ENCODE assay signal across 8 cellular contexts in genomic region chr11:129373489-129373953, GRCh38. TPM values are rescaled to one million over a fixed set of nuclear protein-coding genes. Genes with fewer than 3 reads are reported as not detected.
DNase-seq lines count a peak whose midpoint lies in the region; FAIRE-seq and TF ChIP-seq lines count a peak whose summit lies in the region.
"Had no signal": no experiment of that assay in that cellular context is flagged by ENCODE, and none has a peak within 500 bp of the region (broad histone marks: within the 10 kb centered on the region; RNA-seq: fewer than 3 reads in every experiment).

No MANE protein-coding gene starts in this region.

- intact Hi-C loops in activated T-helper 1 cell treated with anti-CD3 and anti-CD28 coated beads, Interleukin-12 subunit alpha, Interleukin-12 subunit beta, Interleukin-2, Interleukin-4 antibody, amounts not matched to agents 30 ng/mL and 10 ng/mL and 1 ng/mL, durations not matched to agents 14 hours and 24 hours and 36 hours (cut with micrococcal nuclease) = no loop called here

- no CpG with 5 or more reads among the region's 24 CpGs for WGBS in iPS DF 6.9 (ENCODE audit: insufficient coverage, insufficient read length)

- FAIRE-seq in GM12891 (lab: Jason Lieb, UNC) = no peak

- peaks cover 38% of the 10 kb centered on the region for H3K4me1 Mint-ChIP-seq in activated T-helper 1 cell treated with anti-CD3 and anti-CD28 coated beads, Interleukin-12 subunit alpha, Interleukin-12 subunit beta, Interleukin-2, Interleukin-4 antibody, amounts not matched to agents 30 ng/mL and 10 ng/mL and 1 ng/mL, durations not matched to agents 14 hours and 24 hours and 36 hours (ENCODE audit: low read depth)

- H3K27me3 ChIP-seq in iPS DF 6.9 (ENCODE audit: control insufficient read depth, insufficient read depth, low read length) (peaks cover 63% of the 10 kb centered on the region), skeletal muscle satellite cell (ENCODE audit: control insufficient read depth, insufficient read depth, low read length) (peaks cover 94% of the 10 kb centered on the region)

- H3K9me3 ChIP-seq in iPS DF 6.9 (ENCODE audit: control insufficient read depth, insufficient read depth, low read length) (no peaks in the 10 kb centered on the region), skeletal muscle satellite cell (replicated peaks; ENCODE audit: low read length) (no peaks in the 10 kb centered on the region)

- TF ChIP-seq CTCF in GM20000 (IDR thresholded peaks at IDR 0.05; ENCODE audit: extremely low read depth, missing control alignments) = no peak

- TF ChIP-seq POLR2A in GM12891 (IDR thresholded peaks at IDR 0.05; ENCODE audit: low read depth, low read length) = no peak

- peaks cover 78% of the 10 kb centered on the region for H3K27me3 Mint-ChIP-seq in activated T-helper 1 cell treated with anti-CD3 and anti-CD28 coated beads, Interleukin-12 subunit alpha, Interleukin-12 subunit beta, Interleukin-2, Interleukin-4 antibody, amounts not matched to agents 30 ng/mL and 10 ng/mL and 1 ng/mL, durations not matched to agents 14 hours and 24 hours and 36 hours (ENCODE audit: insufficient read depth)

- peaks cover 4% of the 10 kb centered on the region for H3K36me3 Mint-ChIP-seq in activated T-helper 1 cell treated with anti-CD3 and anti-CD28 coated beads, Interleukin-12 subunit alpha, Interleukin-12 subunit beta, Interleukin-2, Interleukin-4 antibody, amounts not matched to agents 30 ng/mL and 10 ng/mL and 1 ng/mL, durations not matched to agents 14 hours and 24 hours and 36 hours (ENCODE audit: low read depth)

- H3K4me1 ChIP-seq in iPS DF 6.9 (ENCODE audit: control insufficient read depth, insufficient read depth, low read length) (peaks cover 4% of the 10 kb centered on the region; the same call in 1 of the 2 replicates), skeletal muscle satellite cell (ENCODE audit: control insufficient read depth, insufficient read depth, low read length) (peaks cover 4% of the 10 kb centered on the region)

- no peak overlapping the region for H3K27ac Mint-ChIP-seq in activated T-helper 1 cell treated with anti-CD3 and anti-CD28 coated beads, Interleukin-12 subunit alpha, Interleukin-12 subunit beta, Interleukin-2, Interleukin-4 antibody, amounts not matched to agents 30 ng/mL and 10 ng/mL and 1 ng/mL, durations not matched to agents 14 hours and 24 hours and 36 hours

- H3K9me3 Mint-ChIP-seq in activated T-helper 1 cell treated with anti-CD3 and anti-CD28 coated beads, Interleukin-12 subunit alpha, Interleukin-12 subunit beta, Interleukin-2, Interleukin-4 antibody, amounts not matched to agents 30 ng/mL and 10 ng/mL and 1 ng/mL, durations not matched to agents 14 hours and 24 hours and 36 hours = no peaks in the 10 kb centered on the region

- no peak overlapping the region for H3K9ac ChIP-seq in skeletal muscle satellite cell (ENCODE audit: low read depth, low read length)

- peak overlapping the region; percentile 30; the same call in 1 of the 2 replicates for H3K4me3 ChIP-seq in iPS DF 6.9 (ENCODE audit: low read length)
- peak overlapping the region; percentile 58 for H3K4me3 ChIP-seq in skeletal muscle satellite cell (ENCODE audit: low read length)

- H3K4me2 ChIP-seq in skeletal muscle satellite cell (ENCODE audit: low read length) = peak overlapping the region; percentile 67

- H3K36me3 ChIP-seq in iPS DF 6.9 (ENCODE audit: control insufficient read depth, insufficient read depth, low read length) (no peaks in the 10 kb centered on the region), skeletal muscle satellite cell (ENCODE audit: insufficient read depth, low read length) (no peaks in the 10 kb centered on the region)

- DNase-seq in GM20000 (ENCODE audit: low spot score) (peak; percentile 30), iPS DF 6.9 (ENCODE audit: low read depth, low spot score) (no peak), DMS153 (lab: John Stamatoyannopoulos, UW) (no peak), GM12891 (ENCODE audit: insufficient read length, low spot score) (no peak), NCI-H2029 treated with DMSO at 0.1 percent for 48 hours (lab: John Stamatoyannopoulos, UW) (no peak)
- no peak for DNase-seq in activated T-helper 1 cell treated with anti-CD3 and anti-CD28 coated beads, Interleukin-12 subunit alpha, Interleukin-12 subunit beta, Interleukin-2, Interleukin-4 antibody, amounts not matched to agents 30 ng/mL and 10 ng/mL and 1 ng/mL, durations not matched to agents 14 hours and 24 hours and 36 hours (ENCODE audit: low spot score)

- peak overlapping the region; percentile 79 for H3K4me3 Mint-ChIP-seq in activated T-helper 1 cell treated with anti-CD3 and anti-CD28 coated beads, Interleukin-12 subunit alpha, Interleukin-12 subunit beta, Interleukin-2, Interleukin-4 antibody, amounts not matched to agents 30 ng/mL and 10 ng/mL and 1 ng/mL, durations not matched to agents 14 hours and 24 hours and 36 hours

- H3K27ac ChIP-seq in iPS DF 6.9 (ENCODE audit: low read length) = no peak overlapping the region

TF ChIP-seq in GM12891, 5 proteins besides CTCF, POLR2A, EP300 and RAD21:
- TF ChIP-seq POU2F2 (IDR thresholded peaks at IDR 0.05; ENCODE audit: low read depth, low read length) (no peak), SPI1 (IDR thresholded peaks at IDR 0.05; ENCODE audit: low read depth, low read length) (no peak), PAX5 (IDR thresholded peaks at IDR 0.05; ENCODE audit: insufficient read depth, low read length, severe bottlenecking) (no peak), TAF1 (IDR thresholded peaks at IDR 0.05; ENCODE audit: low read depth, low read length) (no peak), POLR2AphosphoS5 (IDR thresholded peaks at IDR 0.05; ENCODE audit: low read depth, low read length) (no peak)
TF ChIP-seq in GM12891: peak in this region for 0.

RNA-seq across cellular contexts. Expression of gene BARX2, which starts 2.1 kb away (rescaled TPM):
- 8.8 and 9.1 TPM in 2 replicates for total RNA-seq in activated T-helper 1 cell treated with anti-CD3 and anti-CD28 coated beads, Interleukin-12 subunit alpha, Interleukin-12 subunit beta, Interleukin-2, Interleukin-4 antibody, amounts not matched to agents 30 ng/mL and 10 ng/mL and 1 ng/mL, durations not matched to agents 14 hours and 24 hours and 36 hours
- not detected in 2 replicates for total RNA-seq in skeletal muscle satellite cell (2012; rRNA removed)
- not detected for polyA plus RNA-seq in GM12891 (2012; ENCODE audit: low read depth, missing spikeins)
- total RNA-seq: NCI-H460 had no signal
